Comparison of ENCODE assay signal across 21 cellular contexts in the genomic region with DNA sequence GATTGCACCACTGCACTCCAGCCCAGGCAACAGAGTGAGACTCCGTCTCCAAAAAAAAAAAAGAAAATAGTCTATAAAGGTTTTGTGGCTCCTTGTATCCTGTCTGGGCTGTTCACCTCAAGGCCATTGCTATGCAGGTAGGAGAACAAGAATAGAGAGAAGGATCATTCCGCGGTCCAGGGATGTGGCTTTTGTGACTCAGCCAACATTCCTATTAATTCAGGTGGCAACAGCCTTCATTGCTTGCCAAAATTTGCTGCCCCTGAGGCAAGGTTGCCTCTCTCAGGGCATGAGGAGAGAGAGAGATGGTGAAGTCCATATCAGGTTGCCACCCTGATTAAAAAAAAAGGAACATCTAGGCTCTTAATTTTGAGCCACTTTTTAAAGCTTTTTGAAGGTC. TPM values are rescaled to one million over a fixed set of nuclear protein-coding genes. Genes with fewer than 3 reads are reported as not detected.
DNase-seq lines count a peak whose midpoint lies in the region; ATAC-seq and TF ChIP-seq lines count a peak whose summit lies in the region.
"Had no signal": no experiment of that assay in that cellular context is flagged by ENCODE, and none has a peak within 500 bp of the region (broad histone marks: within the 10 kb centered on the region; RNA-seq: fewer than 3 reads in every experiment).

No MANE protein-coding gene starts in this region.

- TF ChIP-seq POLR2A in GM18505 (IDR thresholded peaks at IDR 0.05; ENCODE audit: borderline replicate concordance, extremely low read depth, insufficient read depth, insufficient read length) = no peak

- H3K27ac ChIP-seq in VCaP (0 out of 2 replicates have a peak overlapping the region, but pooled peaks have one; percentile 26), epithelial cell of prostate (peak overlapping the region; percentile 58)
- H3K27ac ChIP-seq: C4-2B, Peyer's patch, SK-N-MC had no signal

- H3K9me3 Mint-ChIP-seq in type B pancreatic cell = peaks cover 46% of the 10 kb centered on the region

- TF ChIP-seq CTCF in VCaP (conservative IDR thresholded peaks at IDR 0.05) (no peak), type B pancreatic cell (conservative IDR thresholded peaks at IDR 0.05) (no peak)

- no peak overlapping the region for H3K4me3 Mint-ChIP-seq in type B pancreatic cell

- ATAC-seq in GM18505 (IDR thresholded peaks at IDR 0.05; ENCODE audit: unreplicated experiment) (no peak), GM21825 (IDR thresholded peaks at IDR 0.05; ENCODE audit: unreplicated experiment) (no peak)

- H3K27me3 Mint-ChIP-seq in type B pancreatic cell = no peaks in the 10 kb centered on the region

- peaks cover 74% of the 10 kb centered on the region for H3K36me3 Mint-ChIP-seq in type B pancreatic cell

- peak; percentile 47 for DNase-seq in HPDE6-E6E7 (ENCODE audit: extremely low spot score)
- DNase-seq in epithelial cell of prostate (ENCODE audit: low read depth, low spot score) = peak; percentile 89
- no peak for DNase-seq in type B pancreatic cell (ENCODE audit: extremely low spot score, unreplicated experiment)
- DNase-seq in HT-29 (ENCODE audit: low spot score) = no peak
- DNase-seq: DMS79, H7, IMR-90, Karpas-422, MM.1S, NCI-H1092 treated with DMSO at 0.1 percent for 48 hours, NCI-H146, NCI-H2029 treated with DMSO at 0.1 percent for 48 hours, NCI-H2171 treated with DMSO at 0.1 percent for 48 hours, Peyer's patch, SHP77 had no signal

- H3K27ac Mint-ChIP-seq in type B pancreatic cell = peak overlapping the region; percentile 4

- no peaks in the 10 kb centered on the region for H3K4me1 Mint-ChIP-seq in type B pancreatic cell (ENCODE audit: unreplicated experiment)

RNA-seq across cellular contexts. Expression of gene ZNF551, which starts 8.0 kb away (rescaled TPM):
- total RNA-seq in type B pancreatic cell (ENCODE audit: low replicate concordance) = 14.4 and 16.1 TPM in 2 replicates
- total RNA-seq in HT-29 (2014; rRNA removed; shearing (Covaris generic)) = 25.5 and 26.5 TPM in 2 replicates

RNA-seq across cellular contexts. Expression of gene ZNF154, which starts 19.3 kb away (rescaled TPM):
- 13.2 and 15.4 TPM in 2 replicates for total RNA-seq in type B pancreatic cell (ENCODE audit: low replicate concordance)
- 0.05 TPM in 1 of 2 replicates, not detected in the other for total RNA-seq in HT-29 (2014; rRNA removed; shearing (Covaris generic))
- total RNA-seq: NCI-H460 had no signal

RNA-seq across cellular contexts. Expression of gene ZSCAN4, which starts 21.0 kb away (rescaled TPM):
- not detected in 2 replicates for total RNA-seq in type B pancreatic cell (ENCODE audit: low replicate concordance)
- not detected in 2 replicates for total RNA-seq in HT-29 (2014; rRNA removed; shearing (Covaris generic))
- total RNA-seq: H7, IMR-90, NCI-H460, Peyer's patch had no signal

RNA-seq across cellular contexts. Expression of gene ZNF671, which starts 37.7 kb away (rescaled TPM):
- 5.9 and 7.8 TPM in 2 replicates for total RNA-seq in type B pancreatic cell (ENCODE audit: low replicate concordance)
- not detected in 2 replicates for total RNA-seq in HT-29 (2014; rRNA removed; shearing (Covaris generic))
- total RNA-seq: NCI-H460 had no signal

RNA-seq across cellular contexts. Expression of gene ZNF211, which starts 56.8 kb away (rescaled TPM):
- 15.2 and 26.5 TPM in 2 replicates for total RNA-seq in type B pancreatic cell (ENCODE audit: low replicate concordance)
- total RNA-seq in HT-29 (2014; rRNA removed; shearing (Covaris generic)) = 2.7 and 8.1 TPM in 2 replicates

Comparison
In these comparisons a context has a peak if more than half of its experiments do, and no peak if none do; other contexts are left out.
1. DNase-seq: peak in HPDE6-E6E7 (single experiment) and epithelial cell of prostate (single experiment); none in type B pancreatic cell (single experiment) and HT-29 (single experiment).
2. RNA of gene ZNF154, which starts 19.3 kb away (total RNA-seq): 13.2 to 15.4 TPM in type B pancreatic cell; 0.05 TPM in HT-29; every median in the first group is over 10 times any median in the second.